Comparison of ENCODE assay signal across 11 cellular contexts in the genomic region with DNA sequence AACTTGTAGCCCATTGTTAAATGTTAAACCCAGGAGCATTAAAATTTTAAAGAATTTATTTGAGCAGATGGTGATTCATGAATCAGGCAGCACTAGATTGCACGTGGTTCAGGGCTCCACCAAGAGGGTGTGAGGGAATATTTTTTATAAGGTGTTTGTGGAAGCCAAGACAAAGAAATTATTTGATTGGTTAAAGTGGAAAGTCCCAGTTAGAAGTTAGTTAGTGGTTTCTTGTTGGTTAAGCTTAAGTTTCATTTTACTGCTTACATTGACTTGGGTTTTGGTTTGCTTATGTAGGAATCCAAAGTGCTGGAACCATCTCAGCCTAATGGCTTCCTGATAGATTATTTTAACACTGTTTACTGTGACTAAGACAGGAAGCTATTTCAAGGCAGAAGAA.
DNase-seq lines count a peak whose midpoint lies in the region; ATAC-seq and TF ChIP-seq lines count a peak whose summit lies in the region.
"Had no signal": no experiment of that assay in that cellular context is flagged by ENCODE, and none has a peak within 500 bp of the region (broad histone marks: within the 10 kb centered on the region; RNA-seq: fewer than 3 reads in every experiment).

No MANE protein-coding gene starts in this region.

- H3K4me1 ChIP-seq in colonic mucosa: peaks cover 17% of the 10 kb centered on the region
- H3K4me1 ChIP-seq in mesenchymal stem cell (ENCODE audit: control insufficient read depth, insufficient read depth, low read depth, low read length): peaks cover 2% of the 10 kb centered on the region
- H3K4me1 ChIP-seq in body of pancreas: peaks cover 13% of the 10 kb centered on the region

- no peaks in the 10 kb centered on the region for H3K9me3 ChIP-seq in colonic mucosa
- H3K9me3 ChIP-seq in mesenchymal stem cell (ENCODE audit: control insufficient read depth, low read length): no peaks in the 10 kb centered on the region
- H3K9me3 ChIP-seq in body of pancreas: no peaks in the 10 kb centered on the region

- TF ChIP-seq POLR2A in body of pancreas (IDR thresholded peaks at IDR 0.05): no peak

- no peaks in the 10 kb centered on the region for H3K79me1 ChIP-seq in mesenchymal stem cell (replicated peaks; ENCODE audit: low read length, poor library complexity, severe bottlenecking)

- DNase-seq in AG04449 (ENCODE audit: low read depth, low spot score) (peak; percentile 77), HK-2 (ENCODE audit: unreplicated experiment) (peak; percentile 18), colonic mucosa (no peak), mesenchymal stem cell (peak; percentile 87), nucleus accumbens (lab: John Stamatoyannopoulos, UW) (no peak), body of pancreas (no peak), NCI-H2227 (lab: John Stamatoyannopoulos, UW; ENCODE audit: unreplicated experiment) (no peak)
- no peak for DNase-seq in stimulated activated CD4-positive, alpha-beta T cell treated with anti-CD3 and anti-CD28 coated beads, Interleukin-2, amount 100 ng/mL, for 24 hours
- DNase-seq: activated naive CD8-positive, alpha-beta T cell treated with anti-CD3 and anti-CD28 coated beads, Interleukin-2, amount 10 ng/mL, durations not matched to agents 7 days and 5 days; effector memory CD4-positive, alpha-beta T cell; GF-D8 had no signal

- ATAC-seq in body of pancreas: no peak

- peak overlapping the region; percentile 99 to 100 for H2BK12ac ChIP-seq in mesenchymal stem cell (ENCODE audit: low read length in 2 of 2)

- H3K23ac ChIP-seq in mesenchymal stem cell (ENCODE audit: low read length in 2 of 2): no peak overlapping the region

- peak overlapping the region in 1 of 2 experiments; percentile 93 for H3K4ac ChIP-seq in mesenchymal stem cell (ENCODE audit: low read depth in 1 of 2, low read length in 2 of 2)

- H3K27ac ChIP-seq in colonic mucosa: peak overlapping the region; percentile 51
- H3K27ac ChIP-seq in mesenchymal stem cell (ENCODE audit: low read length, poor library complexity, severe bottlenecking): no peak overlapping the region
- no peak overlapping the region for H3K27ac ChIP-seq in body of pancreas

- H3K27me3 ChIP-seq in colonic mucosa: no peaks in the 10 kb centered on the region
- no peaks in the 10 kb centered on the region for H3K27me3 ChIP-seq in mesenchymal stem cell (ENCODE audit: control insufficient read depth in 1 of 2, insufficient read depth in 1 of 2, low read length in 2 of 2)
- H3K27me3 ChIP-seq in body of pancreas: no peaks in the 10 kb centered on the region

- no peak overlapping the region for H3K4me3 ChIP-seq in AG04449 (ENCODE audit: low read depth, low read length)
- H3K4me3 ChIP-seq in colonic mucosa: no peak overlapping the region
- H3K4me3 ChIP-seq in mesenchymal stem cell (ENCODE audit: insufficient read depth in 1 of 2, low read depth in 1 of 2, low read length in 2 of 2): no peak overlapping the region
- H3K4me3 ChIP-seq in body of pancreas: no peak overlapping the region

- no peak overlapping the region for H3K9ac ChIP-seq in colonic mucosa (ENCODE audit: low read depth in 2 of 2, low read length in 2 of 2)
- H3K9ac ChIP-seq in mesenchymal stem cell (ENCODE audit: low read length): no peak overlapping the region

- intact Hi-C loops in colonic mucosa (cut with DNase I): no loop called here
- intact Hi-C loops in body of pancreas (cut with DNase I): no loop called here

- POLR2A ChIA-PET in AG04449 (lab: Yijun Ruan, JAX): no interaction called here

- no peak overlapping the region for H2BK5ac ChIP-seq in mesenchymal stem cell (ENCODE audit: low read depth, low read length, poor library complexity, severe bottlenecking)

- H4K8ac ChIP-seq in mesenchymal stem cell (ENCODE audit: low read length): no peak overlapping the region

- H3K4me2 ChIP-seq in mesenchymal stem cell (ENCODE audit: low read length, poor library complexity, severe bottlenecking): no peak overlapping the region

- WGBS in mesenchymal stem cell: 4% methylated on average over 1 of the region's 1 CpG
- WGBS in body of pancreas, 2 donors: 62 to 71% methylated on average over 1 of the region's 1 CpG

- no peak overlapping the region for H2BK15ac ChIP-seq in mesenchymal stem cell (ENCODE audit: low read depth, poor library complexity, severe bottlenecking)

- H3K14ac ChIP-seq in mesenchymal stem cell (ENCODE audit: low read length in 2 of 2): no peak overlapping the region

- H2AK5ac ChIP-seq in mesenchymal stem cell (ENCODE audit: low read length, severe bottlenecking): no peak overlapping the region

- H3K36me3 ChIP-seq in colonic mucosa: no peaks in the 10 kb centered on the region
- H3K36me3 ChIP-seq in mesenchymal stem cell (ENCODE audit: control insufficient read depth in 1 of 2, insufficient read depth in 2 of 2, low read depth in 1 of 2, low read length in 2 of 2): no peaks in the 10 kb centered on the region
- no peaks in the 10 kb centered on the region for H3K36me3 ChIP-seq in body of pancreas (replicated peaks in 1 of 2; ENCODE audit: insufficient read depth in 1 of 2, low read depth in 2 of 2)

- peak overlapping the region; percentile 99 for H2BK120ac ChIP-seq in mesenchymal stem cell (ENCODE audit: low read depth, low read length)

- TF ChIP-seq CTCF in AG04449 (IDR thresholded peaks at IDR 0.05; ENCODE audit: insufficient read depth, low read length, missing control alignments) (no peak), colonic mucosa (IDR thresholded peaks at IDR 0.05) (no peak), body of pancreas (IDR thresholded peaks at IDR 0.05) (no peak)

- peak overlapping the region; percentile 100 for H4K91ac ChIP-seq in mesenchymal stem cell (ENCODE audit: low read length)

- CTCF ChIA-PET in AG04449 (lab: Yijun Ruan, JAX): interaction anchor here (1.2 kb wide), 1 partner anchor 85 kb away, joined by 4 read pairs; no protein-coding TSS in a partner anchor

- H3K18ac ChIP-seq in mesenchymal stem cell (ENCODE audit: low read depth in 1 of 2, low read length in 2 of 2): peak overlapping the region; percentile 99 to 100

- H2AFZ ChIP-seq in mesenchymal stem cell (ENCODE audit: low read depth, low read length): no peak overlapping the region

Comparison
In these comparisons a context has a peak if more than half of its experiments do, and no peak if none do; other contexts are left out.
1. DNase-seq: peak in AG04449 (single experiment), HK-2 (single experiment) and mesenchymal stem cell (single experiment); none in colonic mucosa (single experiment), nucleus accumbens (0 of 56), body of pancreas (0 of 4), NCI-H2227 (single experiment) and stimulated activated CD4-positive, alpha-beta T cell treated with anti-CD3 and anti-CD28 coated beads, Interleukin-2, amount 100 ng/mL, for 24 hours (0 of 2).